ENCODE assay signal across 8 cellular contexts in genomic region chr7:5429253-5429856, GRCh38. TPM values are rescaled to one million over a fixed set of nuclear protein-coding genes. Genes with fewer than 3 reads are reported as not detected.
DNase-seq lines count a peak whose midpoint lies in the region; ATAC-seq and TF ChIP-seq lines count a peak whose summit lies in the region.

No MANE protein-coding gene starts in this region.

- in situ Hi-C loops in G401 (cut with HindIII; ENCODE audit: low sequenced_read_pairs) = no loop called here

- no peaks in the 10 kb centered on the region for H3K9me3 ChIP-seq in left lung
- no peaks in the 10 kb centered on the region for H3K9me3 ChIP-seq in testis

- peaks cover 21 to 34% of the 10 kb centered on the region in 2 donors for H3K4me1 ChIP-seq in left lung
- H3K4me1 ChIP-seq in testis = peaks cover 20% of the 10 kb centered on the region

- TF ChIP-seq CTCF in left lung (IDR thresholded peaks at IDR 0.05) = no peak
- no peak for TF ChIP-seq CTCF in testis (IDR thresholded peaks at IDR 0.05)

- H3K4me3 ChIP-seq in left lung (peak overlapping the region; percentile 67 to 83), testis (peak overlapping the region; percentile 26 to 86)

- H3K36me3 ChIP-seq in left lung = no peaks in the 10 kb centered on the region
- no peaks in the 10 kb centered on the region for H3K36me3 ChIP-seq in testis (ENCODE audit: low read depth, missing control alignments)

- peaks cover 0 to 19% of the 10 kb centered on the region in 2 donors for H3K27me3 ChIP-seq in left lung
- no peaks in the 10 kb centered on the region for H3K27me3 ChIP-seq in testis

- ATAC-seq in left lung (peak; percentile 7), HG02759 (IDR thresholded peaks at IDR 0.05; ENCODE audit: unreplicated experiment) (no peak)

- H3K27ac ChIP-seq in left lung = peak overlapping the region; percentile 100
- H3K27ac ChIP-seq in testis = peak overlapping the region; percentile 97 to 100

- no peak for TF ChIP-seq POLR2A in testis (IDR thresholded peaks at IDR 0.05)

- intact Hi-C loops in left lung (cut with DNase I) (no loop called here), testis (cut with DNase I; ENCODE audit: low total_unique reads) (no loop called here)

- WGBS in testis, 2 donors = 0% methylated on average over 7 to 31 of the region's 31 CpGs

- peak; percentile 38 for DNase-seq in G401 (ENCODE audit: low spot score)
- DNase-seq in LHCN-M2 (ENCODE audit: low read depth) = peak; percentile 51
- DNase-seq in cerebellar cortex (ENCODE audit: low spot score) = peak; percentile 38
- peak in 1 of 2 donors; percentile 84 for DNase-seq in left lung
- DNase-seq in testis = peak; percentile 60
- DNase-seq in NAMALWA (ENCODE audit: low spot score) = no peak
- no peak for DNase-seq in putamen (ENCODE audit: low spot score)

RNA-seq across cellular contexts. Expression of gene TNRC18, which starts 5.7 kb away (rescaled TPM):
- 31.5 and 42.8 TPM in 2 replicates for total RNA-seq in G401 (2014; rRNA removed; shearing (Covaris generic))
- total RNA-seq in LHCN-M2 (2014; rRNA removed) (37.7 and 44.0 TPM in 2 replicates), left lung (100 to 1,000 TPM in 1 of 2 donors, 10 to 100 TPM in 1; 94.4 to 102 TPM), testis (100 to 1,000 TPM; 117 to 128 TPM)
- polyA plus RNA-seq in LHCN-M2 (2012) = 43.1 TPM
- polyA plus RNA-seq in testis (ENCODE audit: insufficient read depth, low read depth, low replicate concordance) = 56.2 TPM

Comparison
In these comparisons a context has a peak if more than half of its experiments do, and no peak if none do; other contexts are left out.
1. DNase-seq: peak in G401 (single experiment), LHCN-M2 (single experiment), cerebellar cortex (single experiment) and testis (single experiment); none in NAMALWA (single experiment) and putamen (single experiment).